In the genomic region with DNA sequence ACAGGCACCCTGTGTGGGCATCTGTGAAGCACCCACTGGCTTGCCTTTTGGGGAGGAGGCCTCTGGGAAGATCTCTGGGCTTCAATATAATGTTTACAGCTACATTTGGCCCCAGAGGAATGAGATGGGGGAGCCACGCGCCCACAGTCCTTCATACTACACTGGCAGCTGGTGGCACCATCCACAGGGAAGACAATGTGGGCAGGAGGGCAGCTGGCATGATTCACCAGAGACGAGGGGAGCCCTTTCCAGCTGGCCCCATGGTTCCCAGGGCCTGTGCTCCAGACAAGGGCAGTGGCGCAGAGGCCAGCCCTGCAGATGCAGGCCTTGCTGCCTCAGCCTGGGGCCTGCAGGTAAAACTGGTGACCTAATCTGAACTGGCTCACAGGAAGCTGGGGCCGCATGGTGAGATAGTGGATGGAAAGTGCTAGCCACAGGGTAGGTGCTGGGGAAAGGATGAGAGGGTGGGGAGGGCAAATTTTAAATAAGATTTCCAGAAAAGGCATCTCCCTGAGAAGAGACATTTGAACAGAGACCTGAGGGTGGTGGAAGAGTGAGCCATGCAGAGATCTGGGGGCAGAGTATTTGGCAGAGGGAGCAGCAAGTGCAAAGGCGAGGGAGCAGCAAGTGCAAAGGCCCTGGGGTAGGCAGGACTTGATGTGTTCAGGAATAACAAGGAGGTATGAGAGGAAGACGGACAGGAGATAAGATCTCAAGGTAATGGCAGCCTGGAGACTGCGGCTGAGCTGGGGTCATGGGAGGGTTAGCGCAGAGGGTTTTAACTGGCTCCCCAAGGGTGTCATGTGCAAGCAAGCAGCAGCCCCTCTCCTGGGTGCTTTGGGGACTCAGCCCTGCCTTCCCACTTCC, we compare ENCODE assay signal across 1 cellular context.
TF ChIP-seq lines count a peak whose summit lies in the region.

No MANE protein-coding gene starts in this region.

TF ChIP-seq in K562, 482 proteins besides CTCF, POLR2A, EP300 and RAD21:
- TF ChIP-seq, protein P1, sequence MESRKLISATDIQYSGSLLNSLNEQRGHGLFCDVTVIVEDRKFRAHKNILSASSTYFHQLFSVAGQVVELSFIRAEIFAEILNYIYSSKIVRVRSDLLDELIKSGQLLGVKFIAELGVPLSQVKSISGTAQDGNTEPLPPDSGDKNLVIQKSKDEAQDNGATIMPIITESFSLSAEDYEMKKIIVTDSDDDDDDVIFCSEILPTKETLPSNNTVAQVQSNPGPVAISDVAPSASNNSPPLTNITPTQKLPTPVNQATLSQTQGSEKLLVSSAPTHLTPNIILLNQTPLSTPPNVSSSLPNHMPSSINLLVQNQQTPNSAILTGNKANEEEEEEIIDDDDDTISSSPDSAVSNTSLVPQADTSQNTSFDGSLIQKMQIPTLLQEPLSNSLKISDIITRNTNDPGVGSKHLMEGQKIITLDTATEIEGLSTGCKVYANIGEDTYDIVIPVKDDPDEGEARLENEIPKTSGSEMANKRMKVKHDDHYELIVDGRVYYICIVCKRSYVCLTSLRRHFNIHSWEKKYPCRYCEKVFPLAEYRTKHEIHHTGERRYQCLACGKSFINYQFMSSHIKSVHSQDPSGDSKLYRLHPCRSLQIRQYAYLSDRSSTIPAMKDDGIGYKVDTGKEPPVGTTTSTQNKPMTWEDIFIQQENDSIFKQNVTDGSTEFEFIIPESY (CRISPR knock-in tag; IDR thresholded peaks at IDR 0.05), result no peak
- TF ChIP-seq RBM25 (IDR thresholded peaks at IDR 0.05; ENCODE audit: low read depth, low read length, severe bottlenecking) (peak; percentile 54), ZNF263 (CRISPR knock-in tag; IDR thresholded peaks at IDR 0.05; ENCODE audit: borderline replicate concordance) (no peak), BCOR (IDR thresholded peaks at IDR 0.05) (0 out of 2 replicates have a peak, but pooled peaks have one; percentile 23)
- TF ChIP-seq, protein P2, sequence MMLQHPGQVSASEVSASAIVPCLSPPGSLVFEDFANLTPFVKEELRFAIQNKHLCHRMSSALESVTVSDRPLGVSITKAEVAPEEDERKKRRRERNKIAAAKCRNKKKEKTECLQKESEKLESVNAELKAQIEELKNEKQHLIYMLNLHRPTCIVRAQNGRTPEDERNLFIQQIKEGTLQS (IDR thresholded peaks at IDR 0.05), result no peak
- TF ChIP-seq, protein P2 (CRISPR knock-in tag; conservative IDR thresholded peaks at IDR 0.05), result no peak
